1 cellular context compared by ENCODE assay signal in the genomic region with DNA sequence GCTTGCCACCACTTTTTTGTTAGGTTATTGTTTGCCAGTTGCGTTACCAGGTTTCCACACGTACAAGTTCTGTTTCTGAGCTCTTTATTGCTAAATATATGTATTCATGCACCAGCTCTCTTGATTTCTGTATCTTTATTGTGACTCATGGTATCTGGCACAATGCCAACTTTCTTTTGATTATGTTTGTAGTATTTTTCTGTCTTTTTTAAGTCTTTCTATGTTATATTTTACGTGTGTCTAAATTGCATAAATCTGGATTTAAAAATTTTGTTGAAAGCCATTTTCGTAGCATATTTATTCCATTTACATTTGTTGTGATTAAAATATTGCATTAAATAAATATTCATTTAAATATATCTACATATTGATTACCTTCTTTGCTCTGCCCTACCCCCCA.
TF ChIP-seq lines count a peak whose summit lies in the region.

No MANE protein-coding gene starts in this region.

TF ChIP-seq in SK-N-SH, 30 proteins besides CTCF, POLR2A, EP300 and RAD21 (continued from another document):
- TF ChIP-seq, protein P1, sequence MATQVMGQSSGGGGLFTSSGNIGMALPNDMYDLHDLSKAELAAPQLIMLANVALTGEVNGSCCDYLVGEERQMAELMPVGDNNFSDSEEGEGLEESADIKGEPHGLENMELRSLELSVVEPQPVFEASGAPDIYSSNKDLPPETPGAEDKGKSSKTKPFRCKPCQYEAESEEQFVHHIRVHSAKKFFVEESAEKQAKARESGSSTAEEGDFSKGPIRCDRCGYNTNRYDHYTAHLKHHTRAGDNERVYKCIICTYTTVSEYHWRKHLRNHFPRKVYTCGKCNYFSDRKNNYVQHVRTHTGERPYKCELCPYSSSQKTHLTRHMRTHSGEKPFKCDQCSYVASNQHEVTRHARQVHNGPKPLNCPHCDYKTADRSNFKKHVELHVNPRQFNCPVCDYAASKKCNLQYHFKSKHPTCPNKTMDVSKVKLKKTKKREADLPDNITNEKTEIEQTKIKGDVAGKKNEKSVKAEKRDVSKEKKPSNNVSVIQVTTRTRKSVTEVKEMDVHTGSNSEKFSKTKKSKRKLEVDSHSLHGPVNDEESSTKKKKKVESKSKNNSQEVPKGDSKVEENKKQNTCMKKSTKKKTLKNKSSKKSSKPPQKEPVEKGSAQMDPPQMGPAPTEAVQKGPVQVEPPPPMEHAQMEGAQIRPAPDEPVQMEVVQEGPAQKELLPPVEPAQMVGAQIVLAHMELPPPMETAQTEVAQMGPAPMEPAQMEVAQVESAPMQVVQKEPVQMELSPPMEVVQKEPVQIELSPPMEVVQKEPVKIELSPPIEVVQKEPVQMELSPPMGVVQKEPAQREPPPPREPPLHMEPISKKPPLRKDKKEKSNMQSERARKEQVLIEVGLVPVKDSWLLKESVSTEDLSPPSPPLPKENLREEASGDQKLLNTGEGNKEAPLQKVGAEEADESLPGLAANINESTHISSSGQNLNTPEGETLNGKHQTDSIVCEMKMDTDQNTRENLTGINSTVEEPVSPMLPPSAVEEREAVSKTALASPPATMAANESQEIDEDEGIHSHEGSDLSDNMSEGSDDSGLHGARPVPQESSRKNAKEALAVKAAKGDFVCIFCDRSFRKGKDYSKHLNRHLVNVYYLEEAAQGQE (IDR thresholded peaks at IDR 0.05; ENCODE audit: low read depth, low read length), result no peak
